21 cellular contexts compared by ENCODE assay signal in genomic region chr2:86097913-86098312, GRCh38. TPM values are rescaled to one million over a fixed set of nuclear protein-coding genes. Genes with fewer than 3 reads are reported as not detected.
DNase-seq lines count a peak whose midpoint lies in the region; ATAC-seq, FAIRE-seq and TF ChIP-seq lines count a peak whose summit lies in the region.
"Had no signal": no experiment of that assay in that cellular context is flagged by ENCODE, and none has a peak within 500 bp of the region (broad histone marks: within the 10 kb centered on the region; RNA-seq: fewer than 3 reads in every experiment).

No MANE protein-coding gene starts in this region.

- RAD21 ChIA-PET in GM12878 (lab: Charles Lee; ENCODE audit: unreplicated experiment) = no interaction called here

- H4K20me1 ChIP-seq in HepG2 (ENCODE audit: insufficient read depth, low read length) (peaks cover under 1% of the 10 kb centered on the region; the same call in 1 of the 2 replicates), GM12878 (ENCODE audit: control insufficient read depth, insufficient read depth) (no peaks in the 10 kb centered on the region)

- H3K79me2 ChIP-seq in HepG2 (ENCODE audit: insufficient read depth, low read length) = peaks cover 55% of the 10 kb centered on the region
- H3K79me2 ChIP-seq in GM12878 (ENCODE audit: control insufficient read depth, insufficient read depth, low read length) = peaks cover 37% of the 10 kb centered on the region

- no peak overlapping the region for H3K4me3 Mint-ChIP-seq in endothelial cell (ENCODE audit: unreplicated experiment)
- H3K4me3 Mint-ChIP-seq: CD4-positive, alpha-beta T cell; HFFc6; IgD-negative memory B cell had no signal

- intact Hi-C loops in HepG2 (cut with micrococcal nuclease; ENCODE audit: unreplicated experiment) (no loop called here), right lobe of liver (cut with DNase I) (no loop called here), GM12878 (cut with micrococcal nuclease; ENCODE audit: unreplicated experiment) (no loop called here)

- H3K36me3 Mint-ChIP-seq in endothelial cell (ENCODE audit: low read depth, unreplicated experiment) = peaks cover 22% of the 10 kb centered on the region

- H3K27ac ChIP-seq in HepG2 (ENCODE audit: extremely low read length, insufficient read depth, low read length) = no peak overlapping the region
- H3K27ac ChIP-seq in right lobe of liver = no peak overlapping the region
- H3K27ac ChIP-seq in GM12878 (ENCODE audit: control insufficient read depth, insufficient read depth) = no peak overlapping the region
- H3K27ac ChIP-seq: HL-60 had no signal

- H3K4me2 ChIP-seq in HepG2 (ENCODE audit: low read depth, low read length) (no peak overlapping the region), GM12878 (ENCODE audit: control insufficient read depth, insufficient read depth) (no peak overlapping the region)

- no peak for TF ChIP-seq EP300 in HepG2 (IDR thresholded peaks at IDR 0.05; ENCODE audit: low read depth in 2 of 2, low read length in 2 of 2)
- no peak for TF ChIP-seq EP300 in HepG2 (CRISPR knock-in tag; IDR thresholded peaks at IDR 0.05; ENCODE audit: borderline replicate concordance)
- TF ChIP-seq EP300 in GM12878 (IDR thresholded peaks at IDR 0.05; ENCODE audit: borderline replicate concordance in 1 of 2, control insufficient read depth in 1 of 2, low read depth in 2 of 2, low read length in 2 of 2) = no peak

- no peak for ATAC-seq in HepG2
- ATAC-seq in right lobe of liver = no peak
- ATAC-seq in GM12878 = no peak; the same call in 2 of the 3 replicates
- ATAC-seq: HCT116 had no signal

- no TSS peak for BruUV-seq in HepG2 (replicated peaks; lab: Mats Ljungman, UMichigan)
- no TSS peak for BruUV-seq in GM12878 (replicated peaks; lab: Mats Ljungman, UMichigan)

- SMC1A ChIA-PET in GM12878 (lab: Charles Lee; ENCODE audit: uncharacterized antibody, unreplicated experiment) = interaction anchor here (0.7 to 1.3 kb wide), 2 partner anchors 26 to 393 kb away, joined by 3 to 4 read pairs; no protein-coding TSS in a partner anchor

- CTCF ChIA-PET in HepG2 (lab: Yijun Ruan, JAX; ENCODE audit: low intra/inter-chr PET ratio, low total read pairs) = no interaction called here
- CTCF ChIA-PET in GM12878 (lab: Yijun Ruan, JAX) = interaction anchor here (1.2 to 1.3 kb wide), 2 partner anchors 10 to 18 kb away, joined by 3 to 4 read pairs; no protein-coding TSS in a partner anchor

- H3K4me1 ChIP-seq in HepG2 (ENCODE audit: insufficient read depth, low read length) = peaks cover 25% of the 10 kb centered on the region
- no peaks in the 10 kb centered on the region for H3K4me1 ChIP-seq in right lobe of liver
- H3K4me1 ChIP-seq in GM12878 (ENCODE audit: control insufficient read depth, insufficient read depth, low read length) = no peaks in the 10 kb centered on the region
- H3K4me1 ChIP-seq: BE2C had no signal

- TF ChIP-seq POLR2A in HepG2 (IDR thresholded peaks at IDR 0.05; ENCODE audit: insufficient read depth in 1 of 2, low read depth in 2 of 2, low read length in 2 of 2) = no peak
- TF ChIP-seq POLR2A in right lobe of liver (IDR thresholded peaks at IDR 0.05) = no peak
- no peak for TF ChIP-seq POLR2A in GM12878 (IDR thresholded peaks at IDR 0.05; ENCODE audit: low read depth, low read length)

- peak overlapping the region; percentile 5 for H3K27ac Mint-ChIP-seq in endothelial cell (ENCODE audit: unreplicated experiment)
- H3K27ac Mint-ChIP-seq: IgD-negative memory B cell had no signal

- FAIRE-seq in HepG2 (lab: Jason Lieb, UNC) (no peak), GM12878 (lab: Jason Lieb, UNC) (peak; percentile 49)
- FAIRE-seq: A204.1 had no signal

- no peaks in the 10 kb centered on the region for H3K27me3 ChIP-seq in HepG2 (ENCODE audit: control insufficient read depth in 1 of 2, insufficient read depth in 2 of 2, low read length in 2 of 2)
- no peaks in the 10 kb centered on the region for H3K27me3 ChIP-seq in right lobe of liver
- no peaks in the 10 kb centered on the region for H3K27me3 ChIP-seq in GM12878 (replicated peaks in 1 of 2; ENCODE audit: control insufficient read depth in 2 of 2, insufficient read depth in 2 of 2, low read length in 1 of 2)
- H3K27me3 ChIP-seq: BE2C had no signal

- in situ Hi-C loops in HepG2 (cut with HindIII; ENCODE audit: extremely low pct_ligation_motif_present, low pct_unique_long_range_greater_than_20kb) = no loop called here
- in situ Hi-C loops in GM12878 (cut with MboI) = no loop called here

- DNase-seq in HepG2 (ENCODE audit: low spot score) (no peak), right lobe of liver (no peak), GM12878 (ENCODE audit: low read depth, low spot score) (no peak), endothelial cell (ENCODE audit: low spot score) (no peak), NCI-H1048 (lab: John Stamatoyannopoulos, UW) (no peak), NK-92 (lab: John Stamatoyannopoulos, UW; ENCODE audit: unreplicated experiment) (no peak)
- no peak for DNase-seq in effector CD8-positive, alpha-beta T cell (lab: John Stamatoyannopoulos, UW)
- DNase-seq: ACHN; BE2C; C1 segment of cervical spinal cord; CD4-positive, alpha-beta T cell; DMS153; DMS79; GDM1; GOT3; H7; HFFc6 had no signal

- no peaks in the 10 kb centered on the region for H3K27me3 Mint-ChIP-seq in endothelial cell (ENCODE audit: unreplicated experiment)
- H3K27me3 Mint-ChIP-seq: CD4-positive, alpha-beta T cell; IgD-negative memory B cell had no signal

- no peak overlapping the region for H3K9ac ChIP-seq in HepG2 (ENCODE audit: insufficient read depth, low read depth, low read length)
- no peak overlapping the region for H3K9ac ChIP-seq in GM12878 (ENCODE audit: control insufficient read depth, insufficient read depth, low read length)

- TF ChIP-seq CTCF in HepG2 (CRISPR knock-in tag; IDR thresholded peaks at IDR 0.05) (no peak), right lobe of liver (IDR thresholded peaks at IDR 0.05) (no peak), GM12878 (IDR thresholded peaks at IDR 0.05 in 2 of 3, conservative IDR thresholded peaks at IDR 0.05 in 1 of 3; ENCODE audit: control insufficient read depth in 2 of 3, extremely low read depth in 1 of 3, insufficient read depth in 1 of 3, low read depth in 3 of 3, low read length in 3 of 3) (no peak), endothelial cell (IDR thresholded peaks at IDR 0.05; ENCODE audit: unreplicated experiment) (no peak)

- no peaks in the 10 kb centered on the region for H3K9me3 Mint-ChIP-seq in endothelial cell (ENCODE audit: unreplicated experiment)
- H3K9me3 Mint-ChIP-seq: CD4-positive, alpha-beta T cell; HFFc6 had no signal

- no peaks in the 10 kb centered on the region for H3K4me1 Mint-ChIP-seq in endothelial cell (ENCODE audit: unreplicated experiment)

- H3K9me3 ChIP-seq in HepG2 (ENCODE audit: low read length) (no peaks in the 10 kb centered on the region), right lobe of liver (no peaks in the 10 kb centered on the region), GM12878 (replicated peaks; ENCODE audit: control insufficient read depth, insufficient read depth, low read length) (peaks cover 2% of the 10 kb centered on the region; the same call in 2 of the 3 replicates)
- H3K9me3 ChIP-seq: BE2C had no signal

- POLR2A ChIA-PET in HepG2 (lab: Yijun Ruan, JAX) (no interaction called here), GM12878 (lab: Charles Lee) (interaction anchor here (1.1 kb wide), 1 partner anchor 8 kb away, joined by 3 read pairs; the partner anchor contains the start of gene PTCD3)

- TF ChIP-seq RAD21 in HepG2 (CRISPR knock-in tag; IDR thresholded peaks at IDR 0.05) (no peak), GM12878 (IDR thresholded peaks at IDR 0.05; ENCODE audit: insufficient read depth, low read depth, low read length) (no peak)

- no peak overlapping the region for H2AFZ ChIP-seq in HepG2 (ENCODE audit: low read length)
- no peak overlapping the region for H2AFZ ChIP-seq in GM12878 (ENCODE audit: control insufficient read depth, low read depth, low read length)

- peaks cover 20 to 84% of the 10 kb centered on the region in 2 experiments for H3K36me3 ChIP-seq in HepG2 (replicated peaks in 1 of 2; ENCODE audit: control insufficient read depth in 1 of 2, insufficient read depth in 2 of 2, low read length in 2 of 2)
- peaks cover 0 to 28% (median 11%) of the 10 kb centered on the region in 4 donors for H3K36me3 ChIP-seq in right lobe of liver
- H3K36me3 ChIP-seq in GM12878 (ENCODE audit: control insufficient read depth in 2 of 2, insufficient read depth in 2 of 2, low read length in 1 of 2) = peaks cover 9 to 17% of the 10 kb centered on the region in 2 experiments; a peak in 3 of 4 replicates

- H3K4me3 ChIP-seq in HepG2 (replicated peaks in 1 of 3; ENCODE audit: insufficient read depth in 1 of 3, low read depth in 2 of 3, low read length in 3 of 3) = no peak overlapping the region
- H3K4me3 ChIP-seq in right lobe of liver = no peak overlapping the region
- no peak overlapping the region for H3K4me3 ChIP-seq in GM12878

- 96% methylated on average over 1 of the region's 1 CpG for WGBS in HepG2 (ENCODE audit: low lambda C conversion rate)
- 58% methylated on average over 1 of the region's 1 CpG for WGBS in right lobe of liver (ENCODE audit: insufficient coverage, low coverage, low lambda C conversion rate, missing lambda C conversion rate)
- 100% methylated on average over 1 of the region's 1 CpG for WGBS in GM12878 (ENCODE audit: insufficient coverage, insufficient replicate concordance, low lambda C conversion rate, missing lambda C conversion rate)

RNA-seq across cellular contexts. Expression of gene POLR1A, which starts 7.8 kb away (rescaled TPM):
- total RNA-seq in HepG2 (2016; rRNA removed; fragmentation: Illumina TruSeq; extraction: Trizol) (39.9 and 61.1 TPM in 2 replicates), right lobe of liver (10 to 100 TPM; 12.5 to 19.7 (median 14.4) TPM), GM12878 (2014; rRNA removed) (17.9 and 20.0 TPM in 2 replicates), GM12878 (2014; rRNA removed; fragmentation: Illumina TruSeq; extraction: Trizol) (13.8 and 14.0 TPM in 2 replicates), GM12878 (2021) (51.6 and 53.9 TPM in 2 replicates), endothelial cell (ENCODE audit: unreplicated experiment) (30.4 TPM)
- 4.1 and 4.4 TPM in 2 replicates for total RNA-seq in HepG2 (2016; cell fraction: cytosol; rRNA removed; fragmentation: Illumina TruSeq; extraction: Trizol; ENCODE audit: low read depth)
- total RNA-seq in HepG2 (2016; cell fraction: insoluble cytoplasmic fraction; rRNA removed; fragmentation: Illumina TruSeq; extraction: Trizol) = 41.0 and 46.9 TPM in 2 replicates
- 11.5 and 14.0 TPM in 2 replicates for total RNA-seq in HepG2 (2016; cell fraction: membrane; rRNA removed; fragmentation: Illumina TruSeq; extraction: Trizol)
- total RNA-seq in HepG2 (2016; cell fraction: nucleus; rRNA removed; fragmentation: Illumina TruSeq; extraction: Trizol) = 44.7 and 47.5 TPM in 2 replicates
- polyA plus RNA-seq in HepG2 (2011; rRNA removed) (6.5 and 7.2 TPM in 2 replicates), GM12878 (2011; rRNA removed) (7.5 and 13.9 TPM in 2 replicates), GM12878 (2014; fragmentation: Illumina TruSeq; extraction: Trizol) (24.2 and 29.8 TPM in 2 replicates), GM12878 (2014; fragmentation: Nextera tagmentation; extraction: Ambion mirVana) (1 to 10 TPM; 2.1 to 6.1 TPM), GM12878 (2014; rRNA removed) (15.5 and 17.0 TPM in 2 replicates), GM12878 (2016; fragmentation: Nextera tagmentation; extraction: Ambion mirVana) (10 to 100 TPM; 23.2 to 24.0 TPM)
- 4.2 and 4.6 TPM in 2 replicates for polyA plus RNA-seq in HepG2 (2011; cell fraction: cytosol; rRNA removed)
- polyA plus RNA-seq in HepG2 (2011; cell fraction: nucleus; rRNA removed) = 13.7 and 16.1 TPM in 2 replicates
- 13.5 and 22.6 TPM in 2 replicates for polyA plus RNA-seq in HepG2 (2012)
- polyA plus RNA-seq in HepG2 (2016; cell fraction: cytosol; fragmentation: Illumina TruSeq; extraction: Trizol; ENCODE audit: low read depth) = 1.0 TPM in 2 replicates
- 14.6 and 20.3 TPM in 2 replicates for polyA plus RNA-seq in HepG2 (2016; cell fraction: insoluble cytoplasmic fraction; fragmentation: Illumina TruSeq; extraction: Trizol; ENCODE audit: low read depth)
- 2.5 and 3.0 TPM in 2 replicates for polyA plus RNA-seq in HepG2 (2016; cell fraction: membrane; fragmentation: Illumina TruSeq; extraction: Trizol; ENCODE audit: low read depth)
- polyA plus RNA-seq in HepG2 (2016; cell fraction: nucleus; fragmentation: Illumina TruSeq; extraction: Trizol; ENCODE audit: insufficient read depth, low read depth) = 26.2 and 30.4 TPM in 2 replicates
- 21.9 and 31.1 TPM in 2 replicates for polyA minus RNA-seq in HepG2 (2011; rRNA and poly(A)+ RNA removed; ENCODE audit: low replicate concordance)
- polyA minus RNA-seq in HepG2 (2011; cell fraction: cytosol; rRNA and poly(A)+ RNA removed) = 18.7 and 22.5 TPM in 2 replicates
- polyA minus RNA-seq in HepG2 (2011; cell fraction: nucleus; rRNA and poly(A)+ RNA removed) = 50.6 and 72.4 TPM in 2 replicates
- 76.7 and 82.3 TPM in 2 replicates for total RNA-seq in GM12878 (2013; cell fraction: nucleolus; rRNA removed)
- polyA plus RNA-seq in GM12878 (2011; ENCODE audit: low read depth) = 5.1 TPM
- 10.3 and 10.4 TPM in 2 replicates for polyA plus RNA-seq in GM12878 (2011; cell fraction: cytosol; rRNA removed)
- polyA plus RNA-seq in GM12878 (2011; cell fraction: nucleus; rRNA removed) = 14.5 and 23.8 TPM in 2 replicates
- 9.0 and 13.2 TPM in 2 replicates for polyA plus RNA-seq in GM12878 (2012)
- polyA minus RNA-seq in GM12878 (2011; rRNA and poly(A)+ RNA removed) = 16.8 and 27.1 TPM in 2 replicates
- polyA minus RNA-seq in GM12878 (2011; cell fraction: cytosol; rRNA and poly(A)+ RNA removed) = 11.0 and 22.6 TPM in 2 replicates
- 14.9 and 30.5 TPM in 2 replicates for polyA minus RNA-seq in GM12878 (2011; cell fraction: nucleus; rRNA and poly(A)+ RNA removed)

RNA-seq across cellular contexts. Expression of gene PTCD3, which starts 8.1 kb away (rescaled TPM):
- total RNA-seq in HepG2 (2016; rRNA removed; fragmentation: Illumina TruSeq; extraction: Trizol) (309 and 342 TPM in 2 replicates), right lobe of liver (10 to 100 TPM; 47.6 to 68.2 (median 56.1) TPM), GM12878 (2014; rRNA removed) (119 and 155 TPM in 2 replicates), GM12878 (2014; rRNA removed; fragmentation: Illumina TruSeq; extraction: Trizol) (137 and 141 TPM in 2 replicates), GM12878 (2021) (108 and 128 TPM in 2 replicates), endothelial cell (ENCODE audit: unreplicated experiment) (80.9 TPM)
- total RNA-seq in HepG2 (2016; cell fraction: cytosol; rRNA removed; fragmentation: Illumina TruSeq; extraction: Trizol; ENCODE audit: low read depth) = 71.6 and 79.2 TPM in 2 replicates
- total RNA-seq in HepG2 (2016; cell fraction: insoluble cytoplasmic fraction; rRNA removed; fragmentation: Illumina TruSeq; extraction: Trizol) = 310 TPM in 2 replicates
- 58.3 and 77.0 TPM in 2 replicates for total RNA-seq in HepG2 (2016; cell fraction: membrane; rRNA removed; fragmentation: Illumina TruSeq; extraction: Trizol)
- total RNA-seq in HepG2 (2016; cell fraction: nucleus; rRNA removed; fragmentation: Illumina TruSeq; extraction: Trizol) = 445 and 480 TPM in 2 replicates
- polyA plus RNA-seq in HepG2 (2011; rRNA removed) (98.5 and 124 TPM in 2 replicates), GM12878 (2011; rRNA removed) (174 and 268 TPM in 2 replicates), GM12878 (2014; fragmentation: Illumina TruSeq; extraction: Trizol) (125 and 169 TPM in 2 replicates), GM12878 (2014; fragmentation: Nextera tagmentation; extraction: Ambion mirVana) (10 to 100 TPM; 44.7 to 57.9 TPM), GM12878 (2014; rRNA removed) (90.3 and 102 TPM in 2 replicates), GM12878 (2016; fragmentation: Nextera tagmentation; extraction: Ambion mirVana) (100 to 1,000 TPM; 151 to 177 TPM)
- 24.5 and 34.9 TPM in 2 replicates for polyA plus RNA-seq in HepG2 (2011; cell fraction: cytosol; rRNA removed)
- 236 and 278 TPM in 2 replicates for polyA plus RNA-seq in HepG2 (2011; cell fraction: nucleus; rRNA removed)
- polyA plus RNA-seq in HepG2 (2012) = 66.3 and 99.3 TPM in 2 replicates
- 8.5 and 10.5 TPM in 2 replicates for polyA plus RNA-seq in HepG2 (2016; cell fraction: cytosol; fragmentation: Illumina TruSeq; extraction: Trizol; ENCODE audit: low read depth)
- 166 and 170 TPM in 2 replicates for polyA plus RNA-seq in HepG2 (2016; cell fraction: insoluble cytoplasmic fraction; fragmentation: Illumina TruSeq; extraction: Trizol; ENCODE audit: low read depth)
- polyA plus RNA-seq in HepG2 (2016; cell fraction: membrane; fragmentation: Illumina TruSeq; extraction: Trizol; ENCODE audit: low read depth) = 10.8 and 14.6 TPM in 2 replicates
- 350 and 370 TPM in 2 replicates for polyA plus RNA-seq in HepG2 (2016; cell fraction: nucleus; fragmentation: Illumina TruSeq; extraction: Trizol; ENCODE audit: insufficient read depth, low read depth)
- 87.7 and 177 TPM in 2 replicates for polyA minus RNA-seq in HepG2 (2011; rRNA and poly(A)+ RNA removed; ENCODE audit: low replicate concordance)
- polyA minus RNA-seq in HepG2 (2011; cell fraction: cytosol; rRNA and poly(A)+ RNA removed) = 91.6 and 159 TPM in 2 replicates
- polyA minus RNA-seq in HepG2 (2011; cell fraction: nucleus; rRNA and poly(A)+ RNA removed) = 941 and 2,119 TPM in 2 replicates
- total RNA-seq in GM12878 (2013; cell fraction: nucleolus; rRNA removed) = 499 and 539 TPM in 2 replicates
- polyA plus RNA-seq in GM12878 (2011; ENCODE audit: low read depth) = 39.0 TPM
- 46.8 and 77.8 TPM in 2 replicates for polyA plus RNA-seq in GM12878 (2011; cell fraction: cytosol; rRNA removed)
- polyA plus RNA-seq in GM12878 (2011; cell fraction: nucleus; rRNA removed) = 264 and 303 TPM in 2 replicates
- polyA plus RNA-seq in GM12878 (2012) = 43.0 and 69.0 TPM in 2 replicates
- 102 and 159 TPM in 2 replicates for polyA minus RNA-seq in GM12878 (2011; rRNA and poly(A)+ RNA removed)
- 41.3 and 57.8 TPM in 2 replicates for polyA minus RNA-seq in GM12878 (2011; cell fraction: cytosol; rRNA and poly(A)+ RNA removed)
- polyA minus RNA-seq in GM12878 (2011; cell fraction: nucleus; rRNA and poly(A)+ RNA removed) = 278 and 616 TPM in 2 replicates

Comparison
In these comparisons a context has a peak if more than half of its experiments do, and no peak if none do; other contexts are left out.
1. Of the 75 proteins assayed by ChIP-seq in both HepG2 and GM12878: peak only in HepG2: CEBPB; only in GM12878: none; in both: none; in neither: 73; mixed calls (peak in some experiments, not most) for 1.